18 cellular contexts compared by ENCODE assay signal in genomic region chr10:4266387-4267083, GRCh38.
DNase-seq lines count a peak whose midpoint lies in the region; ATAC-seq and TF ChIP-seq lines count a peak whose summit lies in the region.
"Had no signal": no experiment of that assay in that cellular context is flagged by ENCODE, and none has a peak within 500 bp of the region (broad histone marks: within the 10 kb centered on the region; RNA-seq: fewer than 3 reads in every experiment).

No MANE protein-coding gene starts in this region.

- no peaks in the 10 kb centered on the region for H3K9me3 ChIP-seq in breast epithelium
- H3K9me3 ChIP-seq in upper lobe of left lung, result no peaks in the 10 kb centered on the region
- H3K9me3 ChIP-seq: A549, Caco-2, tibial artery had no signal

- H3K36me3 ChIP-seq in breast epithelium (no peaks in the 10 kb centered on the region), upper lobe of left lung (no peaks in the 10 kb centered on the region)
- H3K36me3 ChIP-seq: tibial artery had no signal

- peaks cover 39% of the 10 kb centered on the region for H3K4me1 Mint-ChIP-seq in MCF 10A (ENCODE audit: insufficient read depth, unreplicated experiment)
- H3K4me1 Mint-ChIP-seq: endodermal cell had no signal

- no peak overlapping the region for H3K4me3 ChIP-seq in breast epithelium
- no peak overlapping the region for H3K4me3 ChIP-seq in choroid plexus epithelial cell (ENCODE audit: low read depth, low read length)
- no peak overlapping the region for H3K4me3 ChIP-seq in upper lobe of left lung
- H3K4me3 ChIP-seq: A549, tibial artery had no signal

- CTCF ChIA-PET in MCF 10A (lab: Yijun Ruan, JAX), result interaction anchor here (0.6 to 2.1 kb wide), 2 partner anchors 10 to 390 kb away, joined by 3 to 4 read pairs; no protein-coding TSS in a partner anchor

- ATAC-seq in upper lobe of left lung (ENCODE audit: low FRiP score in 2 of 2), result peak; percentile 40 to 67
- ATAC-seq in HG03175 (IDR thresholded peaks at IDR 0.05; ENCODE audit: unreplicated experiment), result no peak
- ATAC-seq: A549, PC-3 had no signal

- H3K9me3 Mint-ChIP-seq in MCF 10A (ENCODE audit: unreplicated experiment), result no peaks in the 10 kb centered on the region
- H3K9me3 Mint-ChIP-seq: T-helper 1 cell treated with Interleukin-12 subunit alpha and Interleukin-12 subunit beta and Interleukin-4 antibody, amounts not matched to agents 30 μg/mL and 1 μg/mL, for 36 hours had no signal

- H3K27me3 ChIP-seq in breast epithelium (no peaks in the 10 kb centered on the region), upper lobe of left lung (no peaks in the 10 kb centered on the region)
- H3K27me3 ChIP-seq: tibial artery had no signal

- 35 to 49% methylated on average over 4 of the region's 4 CpGs for WGBS in upper lobe of left lung, 2 donors

- H3K4me1 ChIP-seq in breast epithelium (peaks cover 5% of the 10 kb centered on the region in 2 donors), upper lobe of left lung (peaks cover 17 to 51% (median 34%) of the 10 kb centered on the region in 4 donors)
- H3K4me1 ChIP-seq: Caco-2 had no signal

- DNase-seq in MCF 10A (ENCODE audit: unreplicated experiment) (peak; percentile 71), breast epithelium (ENCODE audit: low spot score in 2 of 2) (no peak), choroid plexus epithelial cell (ENCODE audit: low read depth) (peak; percentile 55), iris pigment epithelial cell (ENCODE audit: low read depth) (peak; percentile 70), upper lobe of left lung (peak in 1 of 2 donors; percentile 28), middle frontal gyrus (ENCODE audit: extremely low spot score, low spot score) (no peak)
- no peak for DNase-seq in stimulated activated CD4-positive, alpha-beta T cell treated with anti-CD3 and anti-CD28 coated beads, Interleukin-2, amount 100 ng/mL, for 24 hours
- DNase-seq: activated CD4-positive, alpha-beta T cell treated with anti-CD3 and anti-CD28 coated beads for 48 hours; endodermal cell; occipital lobe; PC-3; stimulated activated CD4-positive, alpha-beta T cell treated with anti-CD3 and anti-CD28 coated beads, Interleukin-15, amount 100 ng/mL, for 24 hours had no signal

- TF ChIP-seq CTCF in MCF 10A (IDR thresholded peaks at IDR 0.05; ENCODE audit: unreplicated experiment) (no peak), breast epithelium (IDR thresholded peaks at IDR 0.05) (no peak), choroid plexus epithelial cell (conservative IDR thresholded peaks at IDR 0.05; ENCODE audit: low read depth, low read length) (no peak), upper lobe of left lung (IDR thresholded peaks at IDR 0.05) (no peak)

- no peak overlapping the region for H3K4me3 Mint-ChIP-seq in MCF 10A (ENCODE audit: unreplicated experiment)
- H3K4me3 Mint-ChIP-seq: endodermal cell; memory B cell; T-helper 1 cell treated with Interleukin-12 subunit alpha and Interleukin-12 subunit beta and Interleukin-4 antibody, amounts not matched to agents 30 μg/mL and 1 μg/mL, for 36 hours had no signal

- BruUV-seq in MCF 10A (replicated peaks; lab: Mats Ljungman, UMichigan), result no TSS peak

- intact Hi-C loops in MCF 10A (cut with micrococcal nuclease) (loop anchor here (1.0 kb wide), 1 partner anchor 484 kb away; no protein-coding TSS in a partner anchor), breast epithelium (cut with DNase I; ENCODE audit: low total_unique reads) (no loop called here)

- no peak for TF ChIP-seq POLR2A in breast epithelium (IDR thresholded peaks at IDR 0.05)
- TF ChIP-seq POLR2A in upper lobe of left lung (IDR thresholded peaks at IDR 0.05), result no peak

- POLR2A ChIA-PET in MCF 10A (lab: Yijun Ruan, JAX), result interaction anchor here (0.5 to 6.5 kb wide), 21 partner anchors 16 to 505 kb away, joined by 3 to 59 read pairs (median 3); partner anchors contain the start of gene KLF6

- peak overlapping the region; percentile 89 for H3K27ac Mint-ChIP-seq in MCF 10A (ENCODE audit: low read depth, unreplicated experiment)
- H3K27ac Mint-ChIP-seq: endodermal cell; memory B cell; T-helper 1 cell treated with Interleukin-12 subunit alpha and Interleukin-12 subunit beta and Interleukin-4 antibody, amounts not matched to agents 30 μg/mL and 1 μg/mL, for 36 hours had no signal

- no peaks in the 10 kb centered on the region for H3K27me3 Mint-ChIP-seq in MCF 10A (ENCODE audit: insufficient read depth, unreplicated experiment)

- H3K36me3 Mint-ChIP-seq in MCF 10A (ENCODE audit: insufficient read depth, unreplicated experiment), result peaks cover 6% of the 10 kb centered on the region
- H3K36me3 Mint-ChIP-seq: memory B cell had no signal

- no peak overlapping the region for H3K27ac ChIP-seq in breast epithelium
- H3K27ac ChIP-seq in upper lobe of left lung, result peak overlapping the region in 3 of 4 donors; percentile 11 to 51 (median 32)

- TF ChIP-seq EP300 in upper lobe of left lung (IDR thresholded peaks at IDR 0.05), result peak in 2 of 4 donors; percentile 74 to 96

Comparison
In these comparisons a context has a peak if more than half of its experiments do, and no peak if none do; other contexts are left out.
1. DNase-seq: peak in MCF 10A (single experiment), choroid plexus epithelial cell (single experiment) and iris pigment epithelial cell (single experiment); none in breast epithelium (0 of 2), stimulated activated CD4-positive, alpha-beta T cell treated with anti-CD3 and anti-CD28 coated beads, Interleukin-2, amount 100 ng/mL, for 24 hours (0 of 2) and middle frontal gyrus (single experiment).
2. H3K27ac ChIP-seq: peak in upper lobe of left lung (3 of 4); none in breast epithelium (0 of 2).